25 cellular contexts compared by ENCODE assay signal in genomic region chr19:39369200-39369599, GRCh38. TPM values are rescaled to one million over a fixed set of nuclear protein-coding genes. Genes with fewer than 3 reads are reported as not detected.
"Had no signal": no experiment of that assay in that cellular context is flagged by ENCODE, and none has a peak within 500 bp of the region (broad histone marks: within the 10 kb centered on the region; RNA-seq: fewer than 3 reads in every experiment).

No MANE protein-coding gene starts in this region.

- H3K27me3 ChIP-seq: colonic mucosa, hepatocyte, right atrium auricular region had no signal

- H3K4me1 Mint-ChIP-seq: endodermal cell, mesothelial cell of epicardium, neural crest cell had no signal

- H3K4me3 Mint-ChIP-seq: endodermal cell; memory B cell; mesothelial cell of epicardium; natural killer cell; neural crest cell; stimulated activated effector memory CD8-positive, alpha-beta T cell treated with anti-CD3 and anti-CD28 coated beads, Interleukin-12 subunit alpha, Interleukin-12 subunit beta, amount 100 ng/mL, for 72 hours had no signal

- FAIRE-seq: endothelial cell of umbilical vein, kidney had no signal

- H3K27me3 Mint-ChIP-seq: memory B cell had no signal

- H3K9me3 ChIP-seq: colonic mucosa, left ventricle myocardium inferior, lower lobe of right lung, right atrium auricular region had no signal

- H2AFZ ChIP-seq: hepatocyte had no signal

- H3K4me2 ChIP-seq: hepatocyte, smooth muscle cell had no signal

- H3K27ac Mint-ChIP-seq: endodermal cell, memory B cell, mesothelial cell of epicardium had no signal

- H3K36me3 Mint-ChIP-seq: natural killer cell had no signal

- H3K9me3 Mint-ChIP-seq: endodermal cell; memory B cell; mesothelial cell of epicardium; natural killer cell; neural crest cell; stimulated activated effector memory CD8-positive, alpha-beta T cell treated with anti-CD3 and anti-CD28 coated beads, Interleukin-12 subunit alpha, Interleukin-12 subunit beta, amount 100 ng/mL, for 72 hours had no signal

- H3K4me3 ChIP-seq: colonic mucosa, hepatocyte, left ventricle myocardium inferior, lower lobe of right lung, right atrium auricular region, smooth muscle cell had no signal

- DNase-seq: colonic mucosa; dermis blood vessel endothelial cell; effector CD4-positive, alpha-beta T cell; endodermal cell; foreskin melanocyte; head of caudate nucleus; kidney; left cardiac atrium; left ventricle myocardium inferior; lower lobe of right lung; natural killer cell; stimulated activated CD4-positive, alpha-beta T cell treated with anti-CD3 and anti-CD28 coated beads, Interleukin-4, amount 100 ng/mL, for 1 hour; stimulated activated CD8-positive, alpha-beta memory T cell treated with anti-CD3 and anti-CD28 coated beads, Interleukin-4, amount 100 ng/mL, for 48 hours; stimulated activated naive CD8-positive, alpha-beta T cell treated with anti-CD3 and anti-CD28 coated beads, Interleukin-15, Interleukin-2, amounts not matched to agents 100 U/mL and 50 U/mL, for 24 hours; trophoblast cell had no signal

- H3K4me1 ChIP-seq: colonic mucosa had no signal

- H3K27ac ChIP-seq: colonic mucosa, hepatocyte, left ventricle myocardium inferior, lower lobe of right lung, right atrium auricular region had no signal

- ATAC-seq: left cardiac atrium; natural killer cell; stimulated activated effector memory CD8-positive, alpha-beta T cell treated with anti-CD3 and anti-CD28 coated beads, Interleukin-12 subunit alpha, Interleukin-12 subunit beta, amount 100 ng/mL, for 72 hours; stimulated activated naive CD8-positive, alpha-beta T cell treated with anti-CD3 and anti-CD28 coated beads, Interleukin-15, Interleukin-2, amounts not matched to agents 100 U/mL and 50 U/mL, for 24 hours had no signal

RNA-seq across cellular contexts. Expression of gene GMFG, which starts 33.4 kb away (rescaled TPM):
- total RNA-seq: endodermal cell, hepatocyte, mesothelial cell of epicardium, myocyte, osteocyte, smooth muscle cell had no signal
